In the genomic region with DNA sequence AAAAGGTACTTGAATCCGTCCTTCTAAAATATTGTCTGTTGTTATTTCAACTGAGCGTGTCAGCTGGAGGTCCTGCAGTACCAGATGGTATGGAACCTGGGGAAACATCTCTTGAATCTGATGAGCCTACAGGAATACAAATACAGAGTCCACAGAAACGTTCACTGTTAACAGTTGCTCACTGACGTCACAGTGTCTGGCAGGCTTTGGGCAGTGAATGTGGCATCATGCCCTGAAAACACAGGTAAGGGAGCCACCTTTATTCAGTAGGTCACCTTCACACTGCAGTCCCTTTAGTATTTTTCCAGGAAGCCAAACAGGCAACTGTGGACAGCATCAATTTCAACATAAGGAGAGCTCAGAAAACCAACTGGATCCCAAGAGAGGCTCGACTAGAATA, we compare ENCODE assay signal across 18 cellular contexts. TPM values are rescaled to one million over a fixed set of nuclear protein-coding genes. Genes with fewer than 3 reads are reported as not detected.
DNase-seq lines count a peak whose midpoint lies in the region; ATAC-seq, FAIRE-seq and TF ChIP-seq lines count a peak whose summit lies in the region.
"Had no signal": no experiment of that assay in that cellular context is flagged by ENCODE, and none has a peak within 500 bp of the region (broad histone marks: within the 10 kb centered on the region; RNA-seq: fewer than 3 reads in every experiment).

No MANE protein-coding gene starts in this region.

- ATAC-seq in stimulated activated effector memory CD8-positive, alpha-beta T cell treated with anti-CD3 and anti-CD28 coated beads, Interleukin-12 subunit alpha, Interleukin-12 subunit beta, amount 100 ng/mL, for 72 hours, result no peak
- ATAC-seq: HCT116, Right ventricle myocardium inferior had no signal

- H3K9me3 ChIP-seq in OCI-LY7 (ENCODE audit: low read length) (no peaks in the 10 kb centered on the region), kidney (ENCODE audit: control insufficient read depth in 1 of 2, low read length in 2 of 2) (no peaks in the 10 kb centered on the region)

- H3K36me3 ChIP-seq in OCI-LY7 (ENCODE audit: insufficient read depth, low read length), result peaks cover 50% of the 10 kb centered on the region
- peaks cover 2 to 11% of the 10 kb centered on the region in 2 donors for H3K36me3 ChIP-seq in kidney (ENCODE audit: control insufficient read depth in 1 of 2, insufficient read depth in 2 of 2, low read length in 2 of 2)

- TF ChIP-seq CTCF in LNCaP clone FGC (IDR thresholded peaks at IDR 0.05; ENCODE audit: control insufficient read depth, extremely low read depth, insufficient read depth) (no peak), OCI-LY7 (conservative IDR thresholded peaks at IDR 0.05; ENCODE audit: low read length) (no peak), kidney (IDR thresholded peaks at IDR 0.05; ENCODE audit: borderline replicate concordance, extremely low read depth, insufficient read depth) (no peak), GM10266 (IDR thresholded peaks at IDR 0.05; ENCODE audit: control insufficient read depth, insufficient read depth, low read depth, missing control alignments) (no peak)

- H4K20me1 ChIP-seq in OCI-LY7 (ENCODE audit: insufficient read depth, low read length), result no peaks in the 10 kb centered on the region

- no peak overlapping the region for H3K27ac ChIP-seq in OCI-LY7 (ENCODE audit: low read depth, low read length, poor library complexity, severe bottlenecking)
- H3K27ac ChIP-seq in kidney (ENCODE audit: low read depth in 2 of 2, low read length in 2 of 2), result peak overlapping the region; percentile 80 to 87

- no peak overlapping the region for H3K9ac ChIP-seq in kidney (ENCODE audit: low read length in 2 of 2)

- H3K36me3 Mint-ChIP-seq in stimulated activated effector memory CD8-positive, alpha-beta T cell treated with anti-CD3 and anti-CD28 coated beads, Interleukin-12 subunit alpha, Interleukin-12 subunit beta, amount 100 ng/mL, for 72 hours, result peaks cover 54% of the 10 kb centered on the region

- H3K9me2 ChIP-seq in OCI-LY7 (ENCODE audit: insufficient read depth, low read length), result no peaks in the 10 kb centered on the region

- no peak overlapping the region for H3K4me3 ChIP-seq in LNCaP clone FGC (ENCODE audit: low read depth, low read length)
- H3K4me3 ChIP-seq in OCI-LY7 (ENCODE audit: low read depth, low read length, poor library complexity, severe bottlenecking), result no peak overlapping the region
- H3K4me3 ChIP-seq in kidney (ENCODE audit: low read length in 2 of 2), result no peak overlapping the region

- H3K4me2 ChIP-seq in OCI-LY7 (ENCODE audit: low read length), result no peak overlapping the region

- H2AFZ ChIP-seq in OCI-LY7 (ENCODE audit: low read length), result no peak overlapping the region

- FAIRE-seq in kidney (lab: Jason Lieb, UNC), result no peak
- FAIRE-seq: GM19239, RCC 7860 had no signal

- DNase-seq in LNCaP clone FGC (ENCODE audit: low read depth) (peak; percentile 71), OCI-LY7 (ENCODE audit: low spot score) (no peak), kidney (no peak), NCI-H82 (lab: John Stamatoyannopoulos, UW) (no peak), GM10266 (ENCODE audit: extremely low spot score) (no peak), SK-N-DZ (ENCODE audit: low spot score) (no peak)
- no peak for DNase-seq in stimulated activated effector memory CD8-positive, alpha-beta T cell treated with anti-CD3 and anti-CD28 coated beads, Interleukin-12 subunit alpha, Interleukin-12 subunit beta, amount 100 ng/mL, for 72 hours (ENCODE audit: low spot score in 2 of 2)
- DNase-seq: AML-193, GDM1, GOT3, KBM-7, NCI-H1930, NCI-H526 treated with DMSO at 0.1 percent for 48 hours had no signal

- no peak overlapping the region for H3K4me3 Mint-ChIP-seq in stimulated activated effector memory CD8-positive, alpha-beta T cell treated with anti-CD3 and anti-CD28 coated beads, Interleukin-12 subunit alpha, Interleukin-12 subunit beta, amount 100 ng/mL, for 72 hours
- H3K4me3 Mint-ChIP-seq: CD14-positive monocyte had no signal

- H3K79me2 ChIP-seq in OCI-LY7 (ENCODE audit: insufficient read depth, low read depth, low read length), result no peaks in the 10 kb centered on the region

- CTCF ChIA-PET in OCI-LY7 (lab: Charles Lee; ENCODE audit: unreplicated experiment), result no interaction called here

- intact Hi-C loops in OCI-LY7 (cut with micrococcal nuclease; ENCODE audit: unreplicated experiment) (no loop called here), kidney (cut with DNase I) (no loop called here)

- peak overlapping the region; percentile 16 for H3K27ac Mint-ChIP-seq in stimulated activated effector memory CD8-positive, alpha-beta T cell treated with anti-CD3 and anti-CD28 coated beads, Interleukin-12 subunit alpha, Interleukin-12 subunit beta, amount 100 ng/mL, for 72 hours
- H3K27ac Mint-ChIP-seq: CD14-positive monocyte had no signal

- no peaks in the 10 kb centered on the region for H3K4me1 ChIP-seq in OCI-LY7 (ENCODE audit: insufficient read depth, low read length, poor library complexity, severe bottlenecking)
- H3K4me1 ChIP-seq in kidney (ENCODE audit: control insufficient read depth in 1 of 2, insufficient read depth in 1 of 2, low read depth in 1 of 2, low read length in 2 of 2), result peaks cover 49 to 75% of the 10 kb centered on the region in 2 donors

- POLR2A ChIA-PET in OCI-LY7 (lab: Charles Lee), result interaction anchor here (0.6 kb wide), 1 partner anchor 35 kb away, joined by 3 read pairs; no protein-coding TSS in a partner anchor

- H3K4me1 Mint-ChIP-seq in stimulated activated effector memory CD8-positive, alpha-beta T cell treated with anti-CD3 and anti-CD28 coated beads, Interleukin-12 subunit alpha, Interleukin-12 subunit beta, amount 100 ng/mL, for 72 hours, result peaks cover 9% of the 10 kb centered on the region

- H3K9me3 Mint-ChIP-seq in stimulated activated effector memory CD8-positive, alpha-beta T cell treated with anti-CD3 and anti-CD28 coated beads, Interleukin-12 subunit alpha, Interleukin-12 subunit beta, amount 100 ng/mL, for 72 hours, result no peaks in the 10 kb centered on the region
- H3K9me3 Mint-ChIP-seq: CD14-positive monocyte had no signal

- BruUV-seq in OCI-LY7 (replicated peaks; lab: Mats Ljungman, UMichigan), result TSS peak; percentile 46

RNA-seq across cellular contexts. Expression of gene AMFR, which starts 56.1 kb away (rescaled TPM):
- 87.7 and 108 TPM in 2 replicates for total RNA-seq in OCI-LY7 (2014; rRNA removed; shearing (Covaris generic))
- 101 and 105 TPM in 2 replicates for total RNA-seq in OCI-LY7 (2022)
- 163 TPM for total RNA-seq in kidney
- polyA plus RNA-seq in kidney (ENCODE audit: insufficient read depth, low read depth, low replicate concordance), result 143 TPM
- polyA plus RNA-seq in SK-N-DZ (2014; cell fraction: cytosol; rRNA removed), result 43.9 and 50.9 TPM in 2 replicates
- polyA plus RNA-seq in SK-N-DZ (2014; cell fraction: nucleus; rRNA removed), result 26.5 and 38.2 TPM in 2 replicates
